In genomic region chr1:248825573-248825908, GRCh38 we compare ENCODE assay signal across 8 cellular contexts. TPM values are rescaled to one million over a fixed set of nuclear protein-coding genes. Genes with fewer than 3 reads are reported as not detected.
DNase-seq lines count a peak whose midpoint lies in the region; ATAC-seq and TF ChIP-seq lines count a peak whose summit lies in the region.

No MANE protein-coding gene starts in this region.

- TF ChIP-seq CTCF in breast epithelium (IDR thresholded peaks at IDR 0.05): no peak

- intact Hi-C loops in breast epithelium (cut with DNase I; ENCODE audit: low total_unique reads): no loop called here

- DNase-seq in activated CD4-positive, CD25-positive, alpha-beta regulatory T cell treated with anti-CD3 and anti-CD28 coated beads, Interleukin-2, amount 50 U/mL, for 16 hours (ENCODE audit: low read depth, low spot score): peak; percentile 4
- no peak for DNase-seq in activated CD4-positive, CD25-positive, alpha-beta regulatory T cell treated with anti-CD3 and anti-CD28 coated beads, Interleukin-2, amount 50 U/mL, for 72 hours
- DNase-seq in breast epithelium (ENCODE audit: low spot score in 2 of 2) (no peak), mesenteric fat pad (ENCODE audit: low spot score) (peak; percentile 81), NCI-H748 (lab: John Stamatoyannopoulos, UW; ENCODE audit: unreplicated experiment) (no peak), ACHN (no peak)

- peak overlapping the region; percentile 74 to 96 (median 90) for H3K4me3 ChIP-seq in breast epithelium

- peaks cover 5 to 19% of the 10 kb centered on the region in 2 donors for H3K4me1 ChIP-seq in breast epithelium

- H3K36me3 ChIP-seq in breast epithelium: no peaks in the 10 kb centered on the region

- in situ Hi-C loops in ACHN (cut with HindIII; ENCODE audit: low pct_ligation_motif_present, low pct_unique_long_range_greater_than_20kb, low sequenced_read_pairs): no loop called here

- ATAC-seq in HG03342 (IDR thresholded peaks at IDR 0.05; ENCODE audit: unreplicated experiment) (peak; percentile 5), GM18520 (IDR thresholded peaks at IDR 0.05; ENCODE audit: unreplicated experiment) (no peak)

- H3K9me3 ChIP-seq in breast epithelium: no peaks in the 10 kb centered on the region

- H3K27ac ChIP-seq in breast epithelium: peak overlapping the region; percentile 96 to 98

- no peak for TF ChIP-seq POLR2A in breast epithelium (IDR thresholded peaks at IDR 0.05)

- H3K27me3 ChIP-seq in breast epithelium: no peaks in the 10 kb centered on the region

RNA-seq across cellular contexts. Expression of gene SH3BP5L, which starts 0.2 kb away (rescaled TPM):
- total RNA-seq in breast epithelium (10 to 100 TPM; 11.5 to 18.9 (median 13.4) TPM), mesenteric fat pad (15.9 TPM)

RNA-seq across cellular contexts. Expression of gene ZNF672, which starts 12.5 kb away (rescaled TPM):
- 10 to 100 TPM; 23.2 to 31.6 (median 27.2) TPM for total RNA-seq in breast epithelium
- 18.6 TPM for total RNA-seq in mesenteric fat pad

RNA-seq across cellular contexts. Expression of gene ZNF692, which starts 33.3 kb away (rescaled TPM):
- 10 to 100 TPM; 11.5 to 84.3 (median 77.7) TPM for total RNA-seq in breast epithelium
- total RNA-seq in mesenteric fat pad: 18.4 TPM

Comparison
In these comparisons a context has a peak if more than half of its experiments do, and no peak if none do; other contexts are left out.
1. DNase-seq: peak in activated CD4-positive, CD25-positive, alpha-beta regulatory T cell treated with anti-CD3 and anti-CD28 coated beads, Interleukin-2, amount 50 U/mL, for 16 hours (single experiment) and mesenteric fat pad (single experiment); none in activated CD4-positive, CD25-positive, alpha-beta regulatory T cell treated with anti-CD3 and anti-CD28 coated beads, Interleukin-2, amount 50 U/mL, for 72 hours (single experiment), breast epithelium (0 of 2), NCI-H748 (single experiment) and ACHN (single experiment).